In the genomic region with DNA sequence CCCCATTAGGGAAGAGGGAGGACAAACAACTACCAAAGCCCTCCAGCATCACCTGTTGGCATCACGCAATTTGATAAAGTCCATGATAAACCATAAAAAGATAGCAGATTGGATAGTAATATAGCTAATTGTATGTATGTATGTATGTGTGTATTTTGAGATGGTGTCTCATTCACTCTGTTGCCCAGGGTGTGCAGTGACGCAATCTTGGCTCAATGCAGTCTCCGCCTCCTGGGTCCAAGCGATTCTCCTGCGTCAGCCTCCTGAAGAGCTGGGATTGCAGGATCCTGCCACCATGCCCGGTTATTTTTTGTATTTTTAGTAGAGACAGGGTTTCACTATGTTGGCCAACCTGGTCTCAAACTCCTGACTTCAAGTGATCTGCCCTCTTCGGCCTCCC, we compare ENCODE assay signal across 21 cellular contexts.
A peak's percentile ranks its signal among the peaks of the same experiment; 100 is the strongest.
DNase-seq lines count a peak whose midpoint lies in the region; ATAC-seq, FAIRE-seq and TF ChIP-seq lines count a peak whose summit lies in the region.
"Had no signal": no experiment of that assay in that cellular context is flagged by ENCODE, and none has a peak within 500 bp of the region (broad histone marks: within the 10 kb centered on the region; RNA-seq: fewer than 3 reads in every experiment).

No MANE protein-coding gene starts in this region.

- 97% methylated on average over 7 of the region's 7 CpGs for WGBS in HepG2 (ENCODE audit: low lambda C conversion rate)
- no CpG with 5 or more reads among the region's 7 CpGs for WGBS in trophoblast cell (ENCODE audit: extremely low coverage, insufficient coverage, insufficient read length)

- H3K4me3 ChIP-seq in HepG2 (replicated peaks in 1 of 3; ENCODE audit: insufficient read depth in 1 of 3, low read depth in 2 of 3, low read length in 3 of 3) (no peak overlapping the region), trophoblast cell (ENCODE audit: low read depth, low read length) (no peak overlapping the region)

- no peak for TF ChIP-seq POLR2A in HepG2 (IDR thresholded peaks at IDR 0.05; ENCODE audit: insufficient read depth in 1 of 2, low read depth in 2 of 2, low read length in 2 of 2)

- H3K36me3 ChIP-seq in HepG2 (replicated peaks in 1 of 2; ENCODE audit: control insufficient read depth in 1 of 2, insufficient read depth in 2 of 2, low read length in 2 of 2) (peaks cover 2 to 26% of the 10 kb centered on the region in 2 experiments; a peak in 4 of 5 replicates), trophoblast cell (ENCODE audit: control insufficient read depth in 1 of 2, insufficient read depth in 2 of 2, low read length in 2 of 2) (no peaks in the 10 kb centered on the region)
- H3K36me3 ChIP-seq: BE2C had no signal

- H3K79me1 ChIP-seq in trophoblast cell (ENCODE audit: low read length) = peaks cover 1% of the 10 kb centered on the region

- peaks cover 98% of the 10 kb centered on the region for H3K4me1 ChIP-seq in HepG2 (ENCODE audit: insufficient read depth, low read length)
- peaks cover 6 to 8% of the 10 kb centered on the region in 2 experiments for H3K4me1 ChIP-seq in trophoblast cell (ENCODE audit: control insufficient read depth in 1 of 2, insufficient read depth in 2 of 2, low read length in 2 of 2)

- no peak overlapping the region for H2BK120ac ChIP-seq in trophoblast cell (ENCODE audit: insufficient read depth, low read length, poor library complexity)

- TF ChIP-seq EP300 in Ishikawa (IDR thresholded peaks at IDR 0.05; ENCODE audit: borderline replicate concordance) = no peak
- TF ChIP-seq EP300 in HepG2 (IDR thresholded peaks at IDR 0.05; ENCODE audit: low read depth in 2 of 2, low read length in 2 of 2) = no peak
- TF ChIP-seq EP300 in HepG2 (CRISPR knock-in tag; IDR thresholded peaks at IDR 0.05; ENCODE audit: borderline replicate concordance) = no peak

- H4K8ac ChIP-seq in trophoblast cell (ENCODE audit: low read depth, low read length) = no peak overlapping the region

- peaks cover 16% of the 10 kb centered on the region; the same call in 1 of the 2 replicates for H4K20me1 ChIP-seq in HepG2 (ENCODE audit: insufficient read depth, low read length)

- H3K4ac ChIP-seq in trophoblast cell (ENCODE audit: low read depth, low read length) = peak overlapping the region; percentile 21

- FAIRE-seq in HepG2 (lab: Jason Lieb, UNC) = no peak
- no peak for FAIRE-seq in GM19239 (lab: Jason Lieb, UNC)
- FAIRE-seq: A204.1, D721Med, G401.6, GM12892, GM18507 had no signal

- no peak overlapping the region for H3K23ac ChIP-seq in trophoblast cell (ENCODE audit: low read length)

- H3K27ac ChIP-seq in HepG2 (ENCODE audit: extremely low read length, insufficient read depth, low read length) = no peak overlapping the region
- no peak overlapping the region for H3K27ac ChIP-seq in trophoblast cell (ENCODE audit: low read depth, low read length)

- H3K9me3 ChIP-seq in HepG2 (ENCODE audit: low read length) (no peaks in the 10 kb centered on the region), trophoblast cell (ENCODE audit: insufficient read depth, low read depth, low read length) (no peaks in the 10 kb centered on the region)
- H3K9me3 ChIP-seq: BE2C had no signal

- intact Hi-C loops in HepG2 (cut with micrococcal nuclease; ENCODE audit: unreplicated experiment) = no loop called here

- no peak overlapping the region for H2BK12ac ChIP-seq in trophoblast cell (ENCODE audit: low read length)

- TF ChIP-seq CTCF in HepG2 (CRISPR knock-in tag; IDR thresholded peaks at IDR 0.05) = no peak

- TF ChIP-seq RAD21 in Ishikawa (IDR thresholded peaks at IDR 0.05; ENCODE audit: low read depth) = no peak
- TF ChIP-seq RAD21 in HepG2 (CRISPR knock-in tag; IDR thresholded peaks at IDR 0.05) = no peak

- no peak overlapping the region for H2BK5ac ChIP-seq in trophoblast cell (ENCODE audit: low read depth, low read length, poor library complexity)

- CTCF ChIA-PET in HepG2 (lab: Yijun Ruan, JAX; ENCODE audit: low intra/inter-chr PET ratio, low total read pairs) = no interaction called here

- in situ Hi-C loops in HepG2 (cut with HindIII; ENCODE audit: extremely low pct_ligation_motif_present, low pct_unique_long_range_greater_than_20kb) = no loop called here

- H3K18ac ChIP-seq in trophoblast cell (ENCODE audit: low read length) = no peak overlapping the region

- H4K91ac ChIP-seq in trophoblast cell (ENCODE audit: low read depth, low read length) = no peak overlapping the region

- DNase-seq in HepG2 (ENCODE audit: low spot score) (no peak), trophoblast cell (peak in 1 of 2 donors; percentile 19), HPDE6-E6E7 (ENCODE audit: extremely low spot score) (no peak), GM19239 (ENCODE audit: insufficient read length, low spot score) (no peak)
- DNase-seq in activated CD4-positive, alpha-beta T cell treated with anti-CD3 and anti-CD28 coated beads, Interleukin-2, amount 50 U/mL, for 48 hours = no peak
- DNase-seq: ACHN; BE2C; C1 segment of cervical spinal cord; CD4-positive, CD25-positive, alpha-beta regulatory T cell; CD8-positive, alpha-beta memory T cell; COR-L47; GOT3; H7; KG1 had no signal

- H3K9ac ChIP-seq in HepG2 (ENCODE audit: insufficient read depth, low read depth, low read length) (no peak overlapping the region), trophoblast cell (ENCODE audit: low read length) (no peak overlapping the region)

- H3K79me2 ChIP-seq in HepG2 (ENCODE audit: insufficient read depth, low read length) = peaks cover 92% of the 10 kb centered on the region
- H3K79me2 ChIP-seq in trophoblast cell (ENCODE audit: control insufficient read depth, insufficient read depth, low read length, poor library complexity) = no peaks in the 10 kb centered on the region

- H3K4me2 ChIP-seq in HepG2 (ENCODE audit: low read depth, low read length) = no peak overlapping the region
- no peak overlapping the region for H3K4me2 ChIP-seq in trophoblast cell (ENCODE audit: low read length)

- no peak for ATAC-seq in HepG2
- ATAC-seq: HCT116 had no signal

- H3K14ac ChIP-seq in trophoblast cell (ENCODE audit: low read length) = no peak overlapping the region

- H2AFZ ChIP-seq in HepG2 (ENCODE audit: low read length) (no peak overlapping the region), trophoblast cell (ENCODE audit: insufficient read depth, low read length, poor library complexity) (no peak overlapping the region)

- POLR2A ChIA-PET in HepG2 (lab: Yijun Ruan, JAX) = interaction anchor here (1.0 kb wide), 1 partner anchor 14 kb away, joined by 3 read pairs; no protein-coding TSS in a partner anchor

- H3K27me3 ChIP-seq in HepG2 (ENCODE audit: control insufficient read depth in 1 of 2, insufficient read depth in 2 of 2, low read length in 2 of 2) = no peaks in the 10 kb centered on the region
- H3K27me3 ChIP-seq in trophoblast cell (ENCODE audit: insufficient read depth, low read length) = no peaks in the 10 kb centered on the region
- H3K27me3 ChIP-seq: BE2C had no signal

- H2AK5ac ChIP-seq in trophoblast cell (ENCODE audit: low read length) = no peak overlapping the region

- no peak overlapping the region for H4K12ac ChIP-seq in trophoblast cell (ENCODE audit: low read depth, low read length)

- BruUV-seq in HepG2 (replicated peaks; lab: Mats Ljungman, UMichigan) = no TSS peak

TF ChIP-seq in Ishikawa, 13 proteins besides CTCF, POLR2A, EP300 and RAD21:
- TF ChIP-seq CEBPB (IDR thresholded peaks at IDR 0.05) = 0 out of 2 replicates have a peak, but pooled peaks have one; percentile 37
- no peak for TF ChIP-seq FOXM1 (IDR thresholded peaks at IDR 0.05; ENCODE audit: borderline replicate concordance, low read depth)

TF ChIP-seq in HepG2, 621 proteins besides CTCF, POLR2A, EP300 and RAD21 (continues in another document):
- TF ChIP-seq, protein P1, sequence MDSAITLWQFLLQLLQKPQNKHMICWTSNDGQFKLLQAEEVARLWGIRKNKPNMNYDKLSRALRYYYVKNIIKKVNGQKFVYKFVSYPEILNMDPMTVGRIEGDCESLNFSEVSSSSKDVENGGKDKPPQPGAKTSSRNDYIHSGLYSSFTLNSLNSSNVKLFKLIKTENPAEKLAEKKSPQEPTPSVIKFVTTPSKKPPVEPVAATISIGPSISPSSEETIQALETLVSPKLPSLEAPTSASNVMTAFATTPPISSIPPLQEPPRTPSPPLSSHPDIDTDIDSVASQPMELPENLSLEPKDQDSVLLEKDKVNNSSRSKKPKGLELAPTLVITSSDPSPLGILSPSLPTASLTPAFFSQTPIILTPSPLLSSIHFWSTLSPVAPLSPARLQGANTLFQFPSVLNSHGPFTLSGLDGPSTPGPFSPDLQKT (CRISPR knock-in tag; IDR thresholded peaks at IDR 0.05; ENCODE audit: borderline replicate concordance) = no peak
- TF ChIP-seq, protein P2, sequence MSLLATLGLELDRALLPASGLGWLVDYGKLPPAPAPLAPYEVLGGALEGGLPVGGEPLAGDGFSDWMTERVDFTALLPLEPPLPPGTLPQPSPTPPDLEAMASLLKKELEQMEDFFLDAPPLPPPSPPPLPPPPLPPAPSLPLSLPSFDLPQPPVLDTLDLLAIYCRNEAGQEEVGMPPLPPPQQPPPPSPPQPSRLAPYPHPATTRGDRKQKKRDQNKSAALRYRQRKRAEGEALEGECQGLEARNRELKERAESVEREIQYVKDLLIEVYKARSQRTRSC (CRISPR knock-in tag; IDR thresholded peaks at IDR 0.05; ENCODE audit: low read depth) = no peak
- TF ChIP-seq CEBPG (CRISPR knock-in tag; IDR thresholded peaks at IDR 0.05) (peak; percentile 66), ARHGAP35 (CRISPR knock-in tag; IDR thresholded peaks at IDR 0.05; ENCODE audit: borderline replicate concordance) (no peak), NFIB (CRISPR knock-in tag; IDR thresholded peaks at IDR 0.05; ENCODE audit: borderline replicate concordance) (no peak), RNF2 (conservative IDR thresholded peaks at IDR 0.05; ENCODE audit: low read depth) (no peak), ZNF468 (CRISPR knock-in tag; IDR thresholded peaks at IDR 0.05) (no peak), CEBPB (IDR thresholded peaks at IDR 0.05; ENCODE audit: borderline replicate concordance, low read depth, low read length) (peak; percentile 72)
